ENCODE assay signal across 22 cellular contexts in genomic region chr16:30348929-30349328, GRCh38. TPM values are rescaled to one million over a fixed set of nuclear protein-coding genes. Genes with fewer than 3 reads are reported as not detected.
DNase-seq lines count a peak whose midpoint lies in the region; ATAC-seq and TF ChIP-seq lines count a peak whose summit lies in the region.
"Had no signal": no experiment of that assay in that cellular context is flagged by ENCODE, and none has a peak within 500 bp of the region (broad histone marks: within the 10 kb centered on the region; RNA-seq: fewer than 3 reads in every experiment).

No MANE protein-coding gene starts in this region.

- peaks cover 90% of the 10 kb centered on the region for H3K4me1 ChIP-seq in OCI-LY1 (ENCODE audit: insufficient read depth, low read length, severe bottlenecking)
- H3K4me1 ChIP-seq in endodermal cell (ENCODE audit: control insufficient read depth, insufficient read depth, low read length): peaks cover 3% of the 10 kb centered on the region
- peaks cover 23 to 25% of the 10 kb centered on the region in 2 donors for H3K4me1 ChIP-seq in gastrocnemius medialis

- peaks cover 45% of the 10 kb centered on the region for H3K4me1 Mint-ChIP-seq in activated T-cell treated with anti-CD3 and anti-CD28 coated beads, Interleukin-2, amount 50 U/mL, for 72 hours (ENCODE audit: low read depth)
- H3K4me1 Mint-ChIP-seq in activated T-cell treated with anti-CD3 and anti-CD28 coated beads, Interleukin-2, amount 50 U/mL, for 4 hours (ENCODE audit: low read depth): peaks cover 31% of the 10 kb centered on the region
- H3K4me1 Mint-ChIP-seq in central memory CD8-positive, alpha-beta T cell: peaks cover 43% of the 10 kb centered on the region
- H3K4me1 Mint-ChIP-seq in stimulated activated memory B cell treated with anti-CD40 and anti-IgM and Interleukin-4, amounts not matched to agents 10 μg/mL and 1 μg/mL and 100 μg/mL, for 72 hours: peaks cover 49% of the 10 kb centered on the region
- no peaks in the 10 kb centered on the region for H3K4me1 Mint-ChIP-seq in endodermal cell

- intact Hi-C loops in gastrocnemius medialis (cut with DNase I; ENCODE audit: low total_unique reads): no loop called here

- H3K36me3 ChIP-seq in OCI-LY1 (ENCODE audit: insufficient read depth, low read length) (peaks cover 39% of the 10 kb centered on the region), endodermal cell (ENCODE audit: control insufficient read depth, insufficient read depth, low read length) (peaks cover 44% of the 10 kb centered on the region), gastrocnemius medialis (peaks cover 0 to 16% of the 10 kb centered on the region in 2 donors)

- WGBS in endodermal cell (ENCODE audit: insufficient coverage in 1 of 2, insufficient read length in 1 of 2), 2 experiments: 95 to 100% methylated on average over 2 to 7 of the region's 7 CpGs

- H3K27me3 Mint-ChIP-seq in activated T-cell treated with anti-CD3 and anti-CD28 coated beads, Interleukin-2, amount 50 U/mL, for 72 hours (ENCODE audit: low read depth): no peaks in the 10 kb centered on the region
- no peaks in the 10 kb centered on the region for H3K27me3 Mint-ChIP-seq in activated T-cell treated with anti-CD3 and anti-CD28 coated beads, Interleukin-2, amount 50 U/mL, for 4 hours (ENCODE audit: low read depth)
- H3K27me3 Mint-ChIP-seq in central memory CD8-positive, alpha-beta T cell: no peaks in the 10 kb centered on the region
- H3K27me3 Mint-ChIP-seq in stimulated activated memory B cell treated with anti-CD40 and anti-IgM and Interleukin-4, amounts not matched to agents 10 μg/mL and 1 μg/mL and 100 μg/mL, for 72 hours: no peaks in the 10 kb centered on the region
- H3K27me3 Mint-ChIP-seq in endodermal cell (ENCODE audit: insufficient read depth): no peaks in the 10 kb centered on the region

- no peak for TF ChIP-seq POLR2A in gastrocnemius medialis (IDR thresholded peaks at IDR 0.05)

- H3K4me3 ChIP-seq in OCI-LY1 (ENCODE audit: low read depth, low read length, poor library complexity, severe bottlenecking) (peak overlapping the region; percentile 30), endodermal cell (ENCODE audit: low read length) (no peak overlapping the region), gastrocnemius medialis (no peak overlapping the region), foreskin fibroblast (ENCODE audit: low read depth in 1 of 2, low read length in 2 of 2) (no peak overlapping the region)
- H3K4me3 ChIP-seq: A549, heart left ventricle had no signal

- H3K4me2 ChIP-seq in OCI-LY1 (ENCODE audit: low read length): peak overlapping the region; percentile 60
- H3K4me2 ChIP-seq: A549 had no signal

- H3K9me2 ChIP-seq in OCI-LY1 (ENCODE audit: low read depth, low read length): no peaks in the 10 kb centered on the region

- peaks cover 5 to 17% of the 10 kb centered on the region in 2 donors for H3K36me3 Mint-ChIP-seq in activated T-cell treated with anti-CD3 and anti-CD28 coated beads, Interleukin-2, amount 50 U/mL, for 72 hours (ENCODE audit: insufficient read depth in 2 of 2)
- H3K36me3 Mint-ChIP-seq in activated T-cell treated with anti-CD3 and anti-CD28 coated beads, Interleukin-2, amount 50 U/mL, for 4 hours (ENCODE audit: insufficient read depth): peaks cover 21% of the 10 kb centered on the region
- peaks cover 23% of the 10 kb centered on the region for H3K36me3 Mint-ChIP-seq in central memory CD8-positive, alpha-beta T cell (ENCODE audit: insufficient read depth)
- peaks cover 46% of the 10 kb centered on the region for H3K36me3 Mint-ChIP-seq in stimulated activated memory B cell treated with anti-CD40 and anti-IgM and Interleukin-4, amounts not matched to agents 10 μg/mL and 1 μg/mL and 100 μg/mL, for 72 hours
- peaks cover 36% of the 10 kb centered on the region for H3K36me3 Mint-ChIP-seq in endodermal cell (ENCODE audit: low read depth)

- ATAC-seq in activated T-cell treated with anti-CD3 and anti-CD28 coated beads, Interleukin-2, amount 50 U/mL, for 72 hours (replicated peaks in 1 of 2): no peak
- ATAC-seq in activated T-cell treated with anti-CD3 and anti-CD28 coated beads, Interleukin-2, amount 50 U/mL, for 4 hours: no peak
- ATAC-seq in central memory CD8-positive, alpha-beta T cell (replicated peaks; ENCODE audit: extremely low read depth, poor library complexity, severe bottlenecking): no peak
- ATAC-seq in stimulated activated memory B cell treated with anti-CD40 and anti-IgM and Interleukin-4, amounts not matched to agents 10 μg/mL and 1 μg/mL and 100 μg/mL, for 72 hours: no peak
- no peak for ATAC-seq in gastrocnemius medialis
- ATAC-seq: A549, heart left ventricle had no signal

- TF ChIP-seq CTCF in OCI-LY1 (IDR thresholded peaks at IDR 0.05; ENCODE audit: low read length) (no peak), endodermal cell (conservative IDR thresholded peaks at IDR 0.05) (no peak), gastrocnemius medialis (IDR thresholded peaks at IDR 0.05 in 4 of 5, conservative IDR thresholded peaks at IDR 0.05 in 1 of 5) (no peak), foreskin fibroblast (IDR thresholded peaks at IDR 0.05; ENCODE audit: low read depth, low read length) (no peak)

- H3K9me3 ChIP-seq in OCI-LY1 (ENCODE audit: low read length) (no peaks in the 10 kb centered on the region), endodermal cell (ENCODE audit: control insufficient read depth, low read length) (no peaks in the 10 kb centered on the region), gastrocnemius medialis (no peaks in the 10 kb centered on the region)
- H3K9me3 ChIP-seq: A549, heart left ventricle had no signal

- no peak for DNase-seq in activated T-cell treated with anti-CD3 and anti-CD28 coated beads, Interleukin-2, amount 50 U/mL, for 72 hours
- DNase-seq in activated T-cell treated with anti-CD3 and anti-CD28 coated beads, Interleukin-2, amount 50 U/mL, for 4 hours: no peak
- DNase-seq in central memory CD8-positive, alpha-beta T cell (ENCODE audit: low spot score in 2 of 2): no peak
- DNase-seq in endodermal cell (no peak), gastrocnemius medialis (no peak), foreskin fibroblast (no peak)
- DNase-seq: aorta; central memory CD4-positive, alpha-beta T cell; DMS79; heart left ventricle; NCI-H1694 treated with DMSO at 0.1 percent for 48 hours; NCI-H524 treated with DMSO at 0.1 percent for 48 hours; occipital lobe; WERI-Rb-1 had no signal

- peak overlapping the region; percentile 61 for H3K9ac ChIP-seq in OCI-LY1 (ENCODE audit: low read length)
- H3K9ac ChIP-seq in endodermal cell (ENCODE audit: extremely low read depth, low read length, poor library complexity, severe bottlenecking): no peak overlapping the region

- H3K9me3 Mint-ChIP-seq in activated T-cell treated with anti-CD3 and anti-CD28 coated beads, Interleukin-2, amount 50 U/mL, for 72 hours: no peaks in the 10 kb centered on the region
- H3K9me3 Mint-ChIP-seq in activated T-cell treated with anti-CD3 and anti-CD28 coated beads, Interleukin-2, amount 50 U/mL, for 4 hours: no peaks in the 10 kb centered on the region
- no peaks in the 10 kb centered on the region for H3K9me3 Mint-ChIP-seq in central memory CD8-positive, alpha-beta T cell
- H3K9me3 Mint-ChIP-seq in stimulated activated memory B cell treated with anti-CD40 and anti-IgM and Interleukin-4, amounts not matched to agents 10 μg/mL and 1 μg/mL and 100 μg/mL, for 72 hours: no peaks in the 10 kb centered on the region
- H3K9me3 Mint-ChIP-seq in endodermal cell: no peaks in the 10 kb centered on the region

- H3K27me3 ChIP-seq in OCI-LY1 (ENCODE audit: insufficient read depth, low read length) (no peaks in the 10 kb centered on the region), endodermal cell (ENCODE audit: control insufficient read depth, insufficient read depth, low read length, poor library complexity, severe bottlenecking) (no peaks in the 10 kb centered on the region), gastrocnemius medialis (no peaks in the 10 kb centered on the region)
- H3K27me3 ChIP-seq: heart left ventricle had no signal

- peaks cover 2% of the 10 kb centered on the region; the same call in 1 of the 2 replicates for H3K79me2 ChIP-seq in OCI-LY1 (ENCODE audit: insufficient read depth, low read length)

- peak overlapping the region; percentile 55 for H3K27ac Mint-ChIP-seq in activated T-cell treated with anti-CD3 and anti-CD28 coated beads, Interleukin-2, amount 50 U/mL, for 72 hours
- H3K27ac Mint-ChIP-seq in central memory CD8-positive, alpha-beta T cell (ENCODE audit: low read depth): peak overlapping the region; percentile 77
- H3K27ac Mint-ChIP-seq in stimulated activated memory B cell treated with anti-CD40 and anti-IgM and Interleukin-4, amounts not matched to agents 10 μg/mL and 1 μg/mL and 100 μg/mL, for 72 hours: peak overlapping the region; percentile 82
- no peak overlapping the region for H3K27ac Mint-ChIP-seq in endodermal cell

- H3K27ac ChIP-seq in OCI-LY1 (ENCODE audit: low read depth, low read length, poor library complexity, severe bottlenecking): peak overlapping the region; percentile 99
- no peak overlapping the region for H3K27ac ChIP-seq in endodermal cell (ENCODE audit: low read depth, low read length)
- H3K27ac ChIP-seq in gastrocnemius medialis: no peak overlapping the region
- H3K27ac ChIP-seq: A549, heart left ventricle, WERI-Rb-1 had no signal

- no peaks in the 10 kb centered on the region for H4K20me1 ChIP-seq in OCI-LY1 (ENCODE audit: insufficient read depth, low read length)

- no peak overlapping the region for H2AFZ ChIP-seq in OCI-LY1 (ENCODE audit: low read length)

- in situ Hi-C loops in gastrocnemius medialis (cut with MboI; ENCODE audit: low sequenced_read_pairs in 4 of 4): no loop called here

- H3F3A ChIP-seq in OCI-LY1 (ENCODE audit: insufficient read depth, low read length): peaks cover 7% of the 10 kb centered on the region

- no peak overlapping the region for H3K4me3 Mint-ChIP-seq in activated T-cell treated with anti-CD3 and anti-CD28 coated beads, Interleukin-2, amount 50 U/mL, for 72 hours
- no peak overlapping the region for H3K4me3 Mint-ChIP-seq in activated T-cell treated with anti-CD3 and anti-CD28 coated beads, Interleukin-2, amount 50 U/mL, for 4 hours
- no peak overlapping the region for H3K4me3 Mint-ChIP-seq in central memory CD8-positive, alpha-beta T cell
- no peak overlapping the region for H3K4me3 Mint-ChIP-seq in stimulated activated memory B cell treated with anti-CD40 and anti-IgM and Interleukin-4, amounts not matched to agents 10 μg/mL and 1 μg/mL and 100 μg/mL, for 72 hours
- no peak overlapping the region for H3K4me3 Mint-ChIP-seq in endodermal cell

RNA-seq across cellular contexts. Expression of gene CD2BP2, which starts 6.2 kb away (rescaled TPM):
- total RNA-seq in activated T-cell treated with anti-CD3 and anti-CD28 coated beads, Interleukin-2, amount 50 U/mL, for 72 hours: 10 to 100 TPM; 61.9 to 63.5 TPM
- 10 to 100 TPM; 95.2 to 97.2 (median 96.8) TPM for total RNA-seq in activated T-cell treated with anti-CD3 and anti-CD28 coated beads, Interleukin-2, amount 50 U/mL, for 4 hours
- total RNA-seq in endodermal cell: 10 to 100 TPM; 75.4 to 76.0 TPM
- polyA plus RNA-seq in endodermal cell (2013, experiment 1 of 2): 39.8 TPM
- 35.9 TPM for polyA plus RNA-seq in endodermal cell (2013, experiment 2 of 2)
- total RNA-seq in gastrocnemius medialis: 10 to 100 TPM; 33.4 to 53.8 (median 40.9) TPM

RNA-seq across cellular contexts. Expression of gene TBC1D10B, which starts 21.4 kb away (rescaled TPM):
- total RNA-seq in activated T-cell treated with anti-CD3 and anti-CD28 coated beads, Interleukin-2, amount 50 U/mL, for 72 hours: 10 to 100 TPM; 48.0 to 50.7 TPM
- 10 to 100 TPM; 48.2 to 52.5 (median 49.6) TPM for total RNA-seq in activated T-cell treated with anti-CD3 and anti-CD28 coated beads, Interleukin-2, amount 50 U/mL, for 4 hours
- total RNA-seq in endodermal cell: 10 to 100 TPM; 30.7 to 36.3 TPM
- polyA plus RNA-seq in endodermal cell (2013, experiment 1 of 2): 32.4 TPM
- 27.8 TPM for polyA plus RNA-seq in endodermal cell (2013, experiment 2 of 2)
- 10 to 100 TPM; 35.3 to 52.6 (median 43.6) TPM for total RNA-seq in gastrocnemius medialis

RNA-seq across cellular contexts. Expression of gene MYL11, which starts 25.7 kb away (rescaled TPM):
- 1 to 10 TPM in 1 of 2 donors, not detected in 1; 2.0 TPM for total RNA-seq in activated T-cell treated with anti-CD3 and anti-CD28 coated beads, Interleukin-2, amount 50 U/mL, for 72 hours
- total RNA-seq in activated T-cell treated with anti-CD3 and anti-CD28 coated beads, Interleukin-2, amount 50 U/mL, for 4 hours: under 1 TPM in 1 of 3 donors, not detected in 2; 0.76 TPM
- 1 to 10 TPM in 1 of 2 donors, not detected in 1; 1.2 TPM for total RNA-seq in endodermal cell
- polyA plus RNA-seq in endodermal cell (2013, experiment 1 of 2): 0.64 TPM
- polyA plus RNA-seq in endodermal cell (2013, experiment 2 of 2): 0.62 TPM
- total RNA-seq in gastrocnemius medialis: 1,000 to 10,000 TPM; 1,053 to 4,879 (median 1,942) TPM
- total RNA-seq: aorta, heart left ventricle, HT1080, lung microvascular endothelial cell, pulmonary artery endothelial cell, RPMI7951, subcutaneous adipose tissue had no signal
- polyA plus RNA-seq: heart left ventricle had no signal

RNA-seq across cellular contexts. Expression of gene SEPTIN1, which starts 33.4 kb away (rescaled TPM):
- 100 to 1,000 TPM; 223 to 233 TPM for total RNA-seq in activated T-cell treated with anti-CD3 and anti-CD28 coated beads, Interleukin-2, amount 50 U/mL, for 72 hours
- total RNA-seq in activated T-cell treated with anti-CD3 and anti-CD28 coated beads, Interleukin-2, amount 50 U/mL, for 4 hours: 100 to 1,000 TPM; 133 to 164 (median 152) TPM
- total RNA-seq in endodermal cell (1 to 10 TPM; 1.1 to 2.3 TPM), gastrocnemius medialis (under 1 TPM in 1 of 4 donors, not detected in 3; 0.65 TPM)
- 3.3 TPM for polyA plus RNA-seq in endodermal cell (2013, experiment 1 of 2)
- 2.0 TPM for polyA plus RNA-seq in endodermal cell (2013, experiment 2 of 2)
- total RNA-seq: RPMI7951 had no signal

RNA-seq across cellular contexts. Expression of gene ZNF48, which starts 46.3 kb away (rescaled TPM):
- 10 to 100 TPM; 10.5 to 13.1 TPM for total RNA-seq in activated T-cell treated with anti-CD3 and anti-CD28 coated beads, Interleukin-2, amount 50 U/mL, for 72 hours
- total RNA-seq in activated T-cell treated with anti-CD3 and anti-CD28 coated beads, Interleukin-2, amount 50 U/mL, for 4 hours: 10 to 100 TPM; 18.0 to 19.2 (median 18.1) TPM
- total RNA-seq in endodermal cell (10 to 100 TPM; 40.1 to 58.4 TPM), gastrocnemius medialis (10 to 100 TPM in 2 of 4 donors, 1 to 10 TPM in 2; 4.4 to 12.7 (median 8.7) TPM)
- polyA plus RNA-seq in endodermal cell (2013, experiment 1 of 2): 66.8 TPM
- polyA plus RNA-seq in endodermal cell (2013, experiment 2 of 2): 70.0 TPM

Comparison
In these comparisons a context has a peak if more than half of its experiments do, and no peak if none do; other contexts are left out.
1. RNA of gene MYL11, which starts 25.7 kb away (total RNA-seq): 1,053 to 4,879 TPM in gastrocnemius medialis; 2.0 TPM in activated T-cell treated with anti-CD3 and anti-CD28 coated beads, Interleukin-2, amount 50 U/mL, for 72 hours, 1.2 TPM in endodermal cell and 0.76 TPM in activated T-cell treated with anti-CD3 and anti-CD28 coated beads, Interleukin-2, amount 50 U/mL, for 4 hours; every median in the first group is over 100 times any median in the second.